ENCODE assay signal across 1 cellular context in the genomic region with DNA sequence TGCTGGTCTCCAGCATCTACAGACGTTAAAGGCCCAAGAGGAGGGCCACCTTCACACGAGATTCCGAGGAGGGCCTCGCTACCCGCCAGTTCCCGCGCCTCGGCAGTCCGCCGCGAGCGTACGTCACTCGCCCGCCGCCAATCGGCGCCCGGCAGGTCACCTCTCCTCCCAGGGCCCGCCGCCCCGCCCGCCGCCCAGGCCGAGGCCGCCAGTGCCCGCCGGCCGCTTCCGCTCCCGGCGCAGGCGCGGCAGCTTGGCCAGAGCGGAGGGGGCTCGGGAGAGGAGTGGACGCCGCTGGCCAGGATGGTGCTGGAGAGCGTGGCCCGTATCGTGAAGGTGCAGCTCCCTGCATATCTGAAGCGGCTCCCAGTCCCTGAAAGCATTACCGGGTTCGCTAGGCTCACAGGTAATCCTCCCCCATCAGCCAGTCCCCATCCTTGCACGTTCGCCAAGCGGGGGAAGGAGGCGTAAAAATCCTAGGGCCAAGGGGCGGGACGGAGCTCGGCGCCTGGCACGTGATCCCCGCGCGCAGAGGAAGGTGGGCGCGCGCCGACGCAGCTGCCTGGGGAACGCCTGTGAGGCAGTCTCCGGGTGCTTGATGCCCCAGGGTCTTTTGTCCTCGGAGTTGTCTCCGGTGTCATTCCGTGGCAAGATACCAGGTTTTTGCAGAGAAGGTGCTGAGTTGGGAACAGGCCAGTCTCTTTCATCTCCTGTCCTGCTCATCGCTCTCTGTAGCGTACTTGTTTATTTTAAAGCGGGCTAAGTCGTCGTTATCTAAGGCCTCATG.
TF ChIP-seq lines count a peak whose summit lies in the region.

A gene with protein sequence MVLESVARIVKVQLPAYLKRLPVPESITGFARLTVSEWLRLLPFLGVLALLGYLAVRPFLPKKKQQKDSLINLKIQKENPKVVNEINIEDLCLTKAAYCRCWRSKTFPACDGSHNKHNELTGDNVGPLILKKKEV (plus strand): TSS at position 211 of the 787 bp plus-strand sequence. CDS start 93 bp downstream, at position 304.

TF ChIP-seq in HepG2, 621 proteins besides CTCF, POLR2A, EP300 and RAD21 (continued from another document and continues in another):
- TF ChIP-seq, protein P1, sequence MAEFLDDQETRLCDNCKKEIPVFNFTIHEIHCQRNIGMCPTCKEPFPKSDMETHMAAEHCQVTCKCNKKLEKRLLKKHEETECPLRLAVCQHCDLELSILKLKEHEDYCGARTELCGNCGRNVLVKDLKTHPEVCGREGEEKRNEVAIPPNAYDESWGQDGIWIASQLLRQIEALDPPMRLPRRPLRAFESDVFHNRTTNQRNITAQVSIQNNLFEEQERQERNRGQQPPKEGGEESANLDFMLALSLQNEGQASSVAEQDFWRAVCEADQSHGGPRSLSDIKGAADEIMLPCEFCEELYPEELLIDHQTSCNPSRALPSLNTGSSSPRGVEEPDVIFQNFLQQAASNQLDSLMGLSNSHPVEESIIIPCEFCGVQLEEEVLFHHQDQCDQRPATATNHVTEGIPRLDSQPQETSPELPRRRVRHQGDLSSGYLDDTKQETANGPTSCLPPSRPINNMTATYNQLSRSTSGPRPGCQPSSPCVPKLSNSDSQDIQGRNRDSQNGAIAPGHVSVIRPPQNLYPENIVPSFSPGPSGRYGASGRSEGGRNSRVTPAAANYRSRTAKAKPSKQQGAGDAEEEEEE (CRISPR knock-in tag; IDR thresholded peaks at IDR 0.05; ENCODE audit: borderline replicate concordance), result peak; percentile 11; the same call in 1 of the 2 replicates
- TF ChIP-seq, protein P2, sequence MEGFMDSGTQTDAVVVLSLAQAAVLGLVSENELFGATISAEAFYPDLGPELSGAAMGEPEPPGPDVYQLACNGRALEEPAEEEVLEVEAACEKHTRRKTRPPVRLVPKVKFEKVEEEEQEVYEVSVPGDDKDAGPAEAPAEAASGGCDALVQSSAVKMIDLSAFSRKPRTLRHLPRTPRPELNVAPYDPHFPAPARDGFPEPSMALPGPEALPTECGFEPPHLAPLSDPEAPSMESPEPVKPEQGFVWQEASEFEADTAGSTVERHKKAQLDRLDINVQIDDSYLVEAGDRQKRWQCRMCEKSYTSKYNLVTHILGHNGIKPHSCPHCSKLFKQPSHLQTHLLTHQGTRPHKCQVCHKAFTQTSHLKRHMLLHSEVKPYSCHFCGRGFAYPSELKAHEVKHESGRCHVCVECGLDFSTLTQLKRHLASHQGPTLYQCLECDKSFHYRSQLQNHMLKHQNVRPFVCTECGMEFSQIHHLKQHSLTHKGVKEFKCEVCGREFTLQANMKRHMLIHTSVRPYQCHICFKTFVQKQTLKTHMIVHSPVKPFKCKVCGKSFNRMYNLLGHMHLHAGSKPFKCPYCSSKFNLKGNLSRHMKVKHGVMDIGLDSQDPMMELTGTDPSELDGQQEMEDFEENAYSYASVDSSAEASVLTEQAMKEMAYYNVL (CRISPR knock-in tag; IDR thresholded peaks at IDR 0.05; ENCODE audit: borderline replicate concordance), result peak; percentile 62; the same call in 1 of the 2 replicates
- TF ChIP-seq PAWR (CRISPR knock-in tag; IDR thresholded peaks at IDR 0.05; ENCODE audit: borderline replicate concordance) (0 out of 2 replicates have a peak, but pooled peaks have one; percentile 95), MAFG (CRISPR knock-in tag; IDR thresholded peaks at IDR 0.05) (no peak), CEBPB (IDR thresholded peaks at IDR 0.05; ENCODE audit: borderline replicate concordance, low read depth, low read length) (no peak), ZNF441 (CRISPR knock-in tag; IDR thresholded peaks at IDR 0.05; ENCODE audit: borderline replicate concordance) (peak; percentile 62), CAMTA2 (CRISPR knock-in tag; IDR thresholded peaks at IDR 0.05; ENCODE audit: borderline replicate concordance) (no peak), ZNF616 (CRISPR knock-in tag; IDR thresholded peaks at IDR 0.05; ENCODE audit: low read depth) (peak; percentile 72; the same call in 1 of the 2 replicates), ZNF570 (CRISPR knock-in tag; IDR thresholded peaks at IDR 0.05; ENCODE audit: borderline replicate concordance) (peak; percentile 96; the same call in 1 of the 2 replicates), ARHGAP35 (CRISPR knock-in tag; IDR thresholded peaks at IDR 0.05; ENCODE audit: borderline replicate concordance) (peak; percentile 76), TOPORS (CRISPR knock-in tag; IDR thresholded peaks at IDR 0.05) (no peak), NR2F1 (CRISPR knock-in tag; IDR thresholded peaks at IDR 0.05) (peak; percentile 10 to 32; a peak in 1 of 4 replicates), ZSCAN29 (CRISPR knock-in tag; conservative IDR thresholded peaks at IDR 0.05) (peak; percentile 90), KDM3A (CRISPR knock-in tag; IDR thresholded peaks at IDR 0.05; ENCODE audit: low read depth) (peak; percentile 58; the same call in 1 of the 2 replicates), GABPA (IDR thresholded peaks at IDR 0.05; ENCODE audit: low read depth, low read length) (0 out of 2 replicates have a peak, but pooled peaks have one; percentile 21), GABPA (CRISPR knock-in tag; IDR thresholded peaks at IDR 0.05; ENCODE audit: low read depth) (0 out of 2 replicates have a peak, but pooled peaks have one; percentile 40), FOXA3 (CRISPR knock-in tag; IDR thresholded peaks at IDR 0.05) (no peak), XBP1 (CRISPR knock-in tag; IDR thresholded peaks at IDR 0.05) (0 out of 2 replicates have a peak, but pooled peaks have one; percentile 70), ZNF549 (CRISPR knock-in tag; IDR thresholded peaks at IDR 0.05) (no peak), REXO4 (CRISPR knock-in tag; IDR thresholded peaks at IDR 0.05; ENCODE audit: borderline replicate concordance) (peak; percentile 46; the same call in 1 of the 2 replicates), SRSF4 (IDR thresholded peaks at IDR 0.05; ENCODE audit: low read depth, low read length, poor library complexity, severe bottlenecking) (no peak)
- TF ChIP-seq, protein P3, sequence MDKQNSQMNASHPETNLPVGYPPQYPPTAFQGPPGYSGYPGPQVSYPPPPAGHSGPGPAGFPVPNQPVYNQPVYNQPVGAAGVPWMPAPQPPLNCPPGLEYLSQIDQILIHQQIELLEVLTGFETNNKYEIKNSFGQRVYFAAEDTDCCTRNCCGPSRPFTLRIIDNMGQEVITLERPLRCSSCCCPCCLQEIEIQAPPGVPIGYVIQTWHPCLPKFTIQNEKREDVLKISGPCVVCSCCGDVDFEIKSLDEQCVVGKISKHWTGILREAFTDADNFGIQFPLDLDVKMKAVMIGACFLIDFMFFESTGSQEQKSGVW (CRISPR knock-in tag; IDR thresholded peaks at IDR 0.05; ENCODE audit: borderline replicate concordance), result 0 out of 2 replicates have a peak, but pooled peaks have one; percentile 46
- TF ChIP-seq, protein P4, sequence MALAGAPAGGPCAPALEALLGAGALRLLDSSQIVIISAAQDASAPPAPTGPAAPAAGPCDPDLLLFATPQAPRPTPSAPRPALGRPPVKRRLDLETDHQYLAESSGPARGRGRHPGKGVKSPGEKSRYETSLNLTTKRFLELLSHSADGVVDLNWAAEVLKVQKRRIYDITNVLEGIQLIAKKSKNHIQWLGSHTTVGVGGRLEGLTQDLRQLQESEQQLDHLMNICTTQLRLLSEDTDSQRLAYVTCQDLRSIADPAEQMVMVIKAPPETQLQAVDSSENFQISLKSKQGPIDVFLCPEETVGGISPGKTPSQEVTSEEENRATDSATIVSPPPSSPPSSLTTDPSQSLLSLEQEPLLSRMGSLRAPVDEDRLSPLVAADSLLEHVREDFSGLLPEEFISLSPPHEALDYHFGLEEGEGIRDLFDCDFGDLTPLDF (CRISPR knock-in tag; IDR thresholded peaks at IDR 0.05), result 0 out of 2 replicates have a peak, but pooled peaks have one; percentile 50
- TF ChIP-seq, protein P5, sequence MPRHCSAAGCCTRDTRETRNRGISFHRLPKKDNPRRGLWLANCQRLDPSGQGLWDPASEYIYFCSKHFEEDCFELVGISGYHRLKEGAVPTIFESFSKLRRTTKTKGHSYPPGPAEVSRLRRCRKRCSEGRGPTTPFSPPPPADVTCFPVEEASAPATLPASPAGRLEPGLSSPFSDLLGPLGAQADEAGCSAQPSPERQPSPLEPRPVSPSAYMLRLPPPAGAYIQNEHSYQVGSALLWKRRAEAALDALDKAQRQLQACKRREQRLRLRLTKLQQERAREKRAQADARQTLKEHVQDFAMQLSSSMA (CRISPR knock-in tag; IDR thresholded peaks at IDR 0.05), result peak; percentile 87; the same call in 1 of the 2 replicates
- TF ChIP-seq, protein P6, sequence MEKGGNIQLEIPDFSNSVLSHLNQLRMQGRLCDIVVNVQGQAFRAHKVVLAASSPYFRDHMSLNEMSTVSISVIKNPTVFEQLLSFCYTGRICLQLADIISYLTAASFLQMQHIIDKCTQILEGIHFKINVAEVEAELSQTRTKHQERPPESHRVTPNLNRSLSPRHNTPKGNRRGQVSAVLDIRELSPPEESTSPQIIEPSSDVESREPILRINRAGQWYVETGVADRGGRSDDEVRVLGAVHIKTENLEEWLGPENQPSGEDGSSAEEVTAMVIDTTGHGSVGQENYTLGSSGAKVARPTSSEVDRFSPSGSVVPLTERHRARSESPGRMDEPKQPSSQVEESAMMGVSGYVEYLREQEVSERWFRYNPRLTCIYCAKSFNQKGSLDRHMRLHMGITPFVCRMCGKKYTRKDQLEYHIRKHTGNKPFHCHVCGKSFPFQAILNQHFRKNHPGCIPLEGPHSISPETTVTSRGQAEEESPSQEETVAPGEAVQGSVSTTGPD (CRISPR knock-in tag; IDR thresholded peaks at IDR 0.05), result no peak
- TF ChIP-seq, protein P7, sequence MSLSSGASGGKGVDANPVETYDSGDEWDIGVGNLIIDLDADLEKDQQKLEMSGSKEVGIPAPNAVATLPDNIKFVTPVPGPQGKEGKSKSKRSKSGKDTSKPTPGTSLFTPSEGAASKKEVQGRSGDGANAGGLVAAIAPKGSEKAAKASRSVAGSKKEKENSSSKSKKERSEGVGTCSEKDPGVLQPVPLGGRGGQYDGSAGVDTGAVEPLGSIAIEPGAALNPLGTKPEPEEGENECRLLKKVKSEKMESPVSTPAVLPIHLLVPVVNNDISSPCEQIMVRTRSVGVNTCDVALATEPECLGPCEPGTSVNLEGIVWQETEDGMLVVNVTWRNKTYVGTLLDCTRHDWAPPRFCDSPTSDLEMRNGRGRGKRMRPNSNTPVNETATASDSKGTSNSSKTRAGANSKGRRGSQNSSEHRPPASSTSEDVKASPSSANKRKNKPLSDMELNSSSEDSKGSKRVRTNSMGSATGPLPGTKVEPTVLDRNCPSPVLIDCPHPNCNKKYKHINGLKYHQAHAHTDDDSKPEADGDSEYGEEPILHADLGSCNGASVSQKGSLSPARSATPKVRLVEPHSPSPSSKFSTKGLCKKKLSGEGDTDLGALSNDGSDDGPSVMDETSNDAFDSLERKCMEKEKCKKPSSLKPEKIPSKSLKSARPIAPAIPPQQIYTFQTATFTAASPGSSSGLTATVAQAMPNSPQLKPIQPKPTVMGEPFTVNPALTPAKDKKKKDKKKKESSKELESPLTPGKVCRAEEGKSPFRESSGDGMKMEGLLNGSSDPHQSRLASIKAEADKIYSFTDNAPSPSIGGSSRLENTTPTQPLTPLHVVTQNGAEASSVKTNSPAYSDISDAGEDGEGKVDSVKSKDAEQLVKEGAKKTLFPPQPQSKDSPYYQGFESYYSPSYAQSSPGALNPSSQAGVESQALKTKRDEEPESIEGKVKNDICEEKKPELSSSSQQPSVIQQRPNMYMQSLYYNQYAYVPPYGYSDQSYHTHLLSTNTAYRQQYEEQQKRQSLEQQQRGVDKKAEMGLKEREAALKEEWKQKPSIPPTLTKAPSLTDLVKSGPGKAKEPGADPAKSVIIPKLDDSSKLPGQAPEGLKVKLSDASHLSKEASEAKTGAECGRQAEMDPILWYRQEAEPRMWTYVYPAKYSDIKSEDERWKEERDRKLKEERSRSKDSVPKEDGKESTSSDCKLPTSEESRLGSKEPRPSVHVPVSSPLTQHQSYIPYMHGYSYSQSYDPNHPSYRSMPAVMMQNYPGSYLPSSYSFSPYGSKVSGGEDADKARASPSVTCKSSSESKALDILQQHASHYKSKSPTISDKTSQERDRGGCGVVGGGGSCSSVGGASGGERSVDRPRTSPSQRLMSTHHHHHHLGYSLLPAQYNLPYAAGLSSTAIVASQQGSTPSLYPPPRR (CRISPR knock-in tag; IDR thresholded peaks at IDR 0.05; ENCODE audit: borderline replicate concordance), result peak; percentile 87
- TF ChIP-seq, protein P8, sequence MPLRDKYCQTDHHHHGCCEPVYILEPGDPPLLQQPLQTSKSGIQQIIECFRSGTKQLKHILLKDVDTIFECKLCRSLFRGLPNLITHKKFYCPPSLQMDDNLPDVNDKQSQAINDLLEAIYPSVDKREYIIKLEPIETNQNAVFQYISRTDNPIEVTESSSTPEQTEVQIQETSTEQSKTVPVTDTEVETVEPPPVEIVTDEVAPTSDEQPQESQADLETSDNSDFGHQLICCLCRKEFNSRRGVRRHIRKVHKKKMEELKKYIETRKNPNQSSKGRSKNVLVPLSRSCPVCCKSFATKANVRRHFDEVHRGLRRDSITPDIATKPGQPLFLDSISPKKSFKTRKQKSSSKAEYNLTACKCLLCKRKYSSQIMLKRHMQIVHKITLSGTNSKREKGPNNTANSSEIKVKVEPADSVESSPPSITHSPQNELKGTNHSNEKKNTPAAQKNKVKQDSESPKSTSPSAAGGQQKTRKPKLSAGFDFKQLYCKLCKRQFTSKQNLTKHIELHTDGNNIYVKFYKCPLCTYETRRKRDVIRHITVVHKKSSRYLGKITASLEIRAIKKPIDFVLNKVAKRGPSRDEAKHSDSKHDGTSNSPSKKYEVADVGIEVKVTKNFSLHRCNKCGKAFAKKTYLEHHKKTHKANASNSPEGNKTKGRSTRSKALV (CRISPR knock-in tag; IDR thresholded peaks at IDR 0.05), result peak; percentile 46; the same call in 1 of the 2 replicates
- TF ChIP-seq, protein P9, sequence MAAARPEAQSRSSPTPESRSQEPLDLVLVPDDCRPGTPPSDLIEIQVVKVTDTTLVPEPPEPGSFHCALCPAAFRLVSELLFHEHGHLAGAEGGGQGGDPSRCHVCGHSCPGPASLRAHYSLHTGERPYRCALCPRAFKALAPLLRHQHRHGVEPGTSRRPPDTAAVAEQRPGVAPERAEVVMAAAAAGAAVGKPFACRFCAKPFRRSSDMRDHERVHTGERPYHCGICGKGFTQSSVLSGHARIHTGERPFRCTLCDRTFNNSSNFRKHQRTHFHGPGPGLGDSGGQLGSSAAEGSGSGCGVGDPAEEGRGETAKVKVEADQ (CRISPR knock-in tag; IDR thresholded peaks at IDR 0.05; ENCODE audit: borderline replicate concordance), result peak; percentile 72
- TF ChIP-seq, protein P10, sequence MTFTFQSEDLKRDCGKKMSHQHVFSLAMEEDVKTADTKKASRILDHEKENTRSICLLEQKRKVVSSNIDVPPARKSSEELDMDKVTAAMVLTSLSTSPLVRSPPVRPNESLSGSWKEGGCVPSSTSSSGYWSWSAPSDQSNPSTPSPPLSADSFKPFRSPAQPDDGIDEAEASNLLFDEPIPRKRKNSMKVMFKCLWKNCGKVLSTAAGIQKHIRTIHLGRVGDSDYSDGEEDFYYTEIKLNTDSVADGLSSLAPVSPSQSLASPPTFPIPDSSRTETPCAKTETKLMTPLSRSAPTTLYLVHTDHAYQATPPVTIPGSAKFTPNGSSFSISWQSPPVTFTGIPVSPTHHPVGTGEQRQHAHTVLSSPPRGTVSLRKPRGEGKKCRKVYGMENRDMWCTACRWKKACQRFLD (CRISPR knock-in tag; IDR thresholded peaks at IDR 0.05; ENCODE audit: borderline replicate concordance), result peak; percentile 95; the same call in 1 of the 2 replicates
- TF ChIP-seq, protein P11, sequence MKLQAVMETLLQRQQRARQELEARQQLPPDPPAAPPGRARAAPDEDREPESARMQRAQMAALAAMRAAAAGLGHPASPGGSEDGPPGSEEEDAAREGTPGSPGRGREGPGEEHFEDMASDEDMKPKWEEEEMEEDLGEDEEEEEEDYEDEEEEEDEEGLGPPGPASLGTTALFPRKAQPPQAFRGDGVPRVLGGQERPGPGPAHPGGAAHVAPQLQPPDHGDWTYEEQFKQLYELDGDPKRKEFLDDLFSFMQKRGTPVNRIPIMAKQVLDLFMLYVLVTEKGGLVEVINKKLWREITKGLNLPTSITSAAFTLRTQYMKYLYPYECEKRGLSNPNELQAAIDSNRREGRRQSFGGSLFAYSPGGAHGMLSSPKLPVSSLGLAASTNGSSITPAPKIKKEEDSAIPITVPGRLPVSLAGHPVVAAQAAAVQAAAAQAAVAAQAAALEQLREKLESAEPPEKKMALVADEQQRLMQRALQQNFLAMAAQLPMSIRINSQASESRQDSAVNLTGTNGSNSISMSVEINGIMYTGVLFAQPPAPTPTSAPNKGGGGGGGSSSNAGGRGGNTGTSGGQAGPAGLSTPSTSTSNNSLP (IDR thresholded peaks at IDR 0.05; ENCODE audit: low read depth, low read length), result no peak
